In genomic region chr10:72032409-72033162, GRCh38 we compare ENCODE assay signal across 1 cellular context.
TF ChIP-seq lines count a peak whose summit lies in the region.

No MANE protein-coding gene starts in this region.

TF ChIP-seq in HepG2, 621 proteins besides CTCF, POLR2A, EP300 and RAD21:
- TF ChIP-seq, protein P1, sequence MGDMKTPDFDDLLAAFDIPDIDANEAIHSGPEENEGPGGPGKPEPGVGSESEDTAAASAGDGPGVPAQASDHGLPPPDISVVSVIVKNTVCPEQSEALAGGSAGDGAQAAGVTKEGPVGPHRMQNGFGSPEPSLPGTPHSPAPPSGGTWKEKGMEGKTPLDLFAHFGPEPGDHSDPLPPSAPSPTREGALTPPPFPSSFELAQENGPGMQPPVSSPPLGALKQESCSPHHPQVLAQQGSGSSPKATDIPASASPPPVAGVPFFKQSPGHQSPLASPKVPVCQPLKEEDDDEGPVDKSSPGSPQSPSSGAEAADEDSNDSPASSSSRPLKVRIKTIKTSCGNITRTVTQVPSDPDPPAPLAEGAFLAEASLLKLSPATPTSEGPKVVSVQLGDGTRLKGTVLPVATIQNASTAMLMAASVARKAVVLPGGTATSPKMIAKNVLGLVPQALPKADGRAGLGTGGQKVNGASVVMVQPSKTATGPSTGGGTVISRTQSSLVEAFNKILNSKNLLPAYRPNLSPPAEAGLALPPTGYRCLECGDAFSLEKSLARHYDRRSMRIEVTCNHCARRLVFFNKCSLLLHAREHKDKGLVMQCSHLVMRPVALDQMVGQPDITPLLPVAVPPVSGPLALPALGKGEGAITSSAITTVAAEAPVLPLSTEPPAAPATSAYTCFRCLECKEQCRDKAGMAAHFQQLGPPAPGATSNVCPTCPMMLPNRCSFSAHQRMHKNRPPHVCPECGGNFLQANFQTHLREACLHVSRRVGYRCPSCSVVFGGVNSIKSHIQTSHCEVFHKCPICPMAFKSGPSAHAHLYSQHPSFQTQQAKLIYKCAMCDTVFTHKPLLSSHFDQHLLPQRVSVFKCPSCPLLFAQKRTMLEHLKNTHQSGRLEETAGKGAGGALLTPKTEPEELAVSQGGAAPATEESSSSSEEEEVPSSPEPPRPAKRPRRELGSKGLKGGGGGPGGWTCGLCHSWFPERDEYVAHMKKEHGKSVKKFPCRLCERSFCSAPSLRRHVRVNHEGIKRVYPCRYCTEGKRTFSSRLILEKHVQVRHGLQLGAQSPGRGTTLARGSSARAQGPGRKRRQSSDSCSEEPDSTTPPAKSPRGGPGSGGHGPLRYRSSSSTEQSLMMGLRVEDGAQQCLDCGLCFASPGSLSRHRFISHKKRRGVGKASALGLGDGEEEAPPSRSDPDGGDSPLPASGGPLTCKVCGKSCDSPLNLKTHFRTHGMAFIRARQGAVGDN (CRISPR knock-in tag; IDR thresholded peaks at IDR 0.05) = peak; percentile 41; the same call in 1 of the 2 replicates
